Comparison of ENCODE assay signal across 21 cellular contexts in the genomic region with DNA sequence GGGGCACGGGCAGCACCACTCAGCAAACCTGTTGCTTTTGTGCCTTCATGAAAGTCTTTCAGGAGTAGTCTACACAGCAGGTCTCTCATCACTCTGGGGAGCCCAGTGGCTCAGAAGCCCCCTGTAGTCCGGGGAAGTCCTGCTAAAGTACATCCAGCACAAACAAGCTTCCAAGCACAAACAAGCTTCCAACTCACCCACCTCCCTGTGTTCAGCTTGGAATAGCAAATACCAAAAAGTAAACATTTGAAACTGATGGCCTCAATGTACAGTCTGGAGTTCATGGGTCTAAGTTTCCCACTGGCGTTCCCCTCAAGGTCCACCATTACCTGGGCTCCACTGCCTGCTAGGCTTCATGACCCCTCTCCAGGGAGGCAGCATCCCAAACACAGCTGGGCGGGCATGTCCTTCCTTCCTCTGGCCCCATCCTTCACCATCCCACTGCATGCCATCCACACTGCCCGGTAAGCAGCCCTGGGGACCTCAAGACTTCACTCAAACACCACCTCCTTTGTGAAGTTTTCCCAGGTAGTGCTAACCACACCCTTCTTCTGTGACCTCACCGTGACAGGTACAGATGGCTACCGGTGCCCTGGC.
DNase-seq lines count a peak whose midpoint lies in the region; ATAC-seq and TF ChIP-seq lines count a peak whose summit lies in the region.
"Had no signal": no experiment of that assay in that cellular context is flagged by ENCODE, and none has a peak within 500 bp of the region (broad histone marks: within the 10 kb centered on the region; RNA-seq: fewer than 3 reads in every experiment).

No MANE protein-coding gene starts in this region.

- no peaks in the 10 kb centered on the region for H3K27me3 Mint-ChIP-seq in WTC11 (ENCODE audit: low read depth)

- no peak for TF ChIP-seq POLR2A in testis (IDR thresholded peaks at IDR 0.05)

- H3K27me3 ChIP-seq in testis, result no peaks in the 10 kb centered on the region
- H3K27me3 ChIP-seq in MG63, result no peaks in the 10 kb centered on the region
- H3K27me3 ChIP-seq: BE2C had no signal

- CTCF ChIA-PET in WTC11 (lab: Charles Lee), result interaction anchor here (1.9 kb wide), 1 partner anchor 175 kb away, joined by 5 read pairs; no protein-coding TSS in a partner anchor

- POLR2A ChIA-PET in WTC11 (lab: Charles Lee), result interaction anchor here (0.7 kb wide), 1 partner anchor 84 kb away, joined by 3 read pairs; no protein-coding TSS in a partner anchor

- no peaks in the 10 kb centered on the region for H3K36me3 Mint-ChIP-seq in WTC11
- H3K36me3 Mint-ChIP-seq: CD4-positive, CD25-positive, alpha-beta regulatory T cell; CD8-positive, alpha-beta memory T cell had no signal

- TF ChIP-seq CTCF in WTC11 (IDR thresholded peaks at IDR 0.05) (no peak), testis (IDR thresholded peaks at IDR 0.05) (no peak)

- H3K4me1 Mint-ChIP-seq in WTC11, result peaks cover 5% of the 10 kb centered on the region
- H3K4me1 Mint-ChIP-seq: CD4-positive, CD25-positive, alpha-beta regulatory T cell; CD8-positive, alpha-beta memory T cell had no signal

- no peak overlapping the region for H3K27ac ChIP-seq in testis

- 92 to 93% methylated on average over 7 of the region's 7 CpGs for WGBS in testis, 2 donors

- no peak overlapping the region for H3K4me3 ChIP-seq in testis
- no peak overlapping the region for H3K4me3 ChIP-seq in MG63
- H3K4me3 ChIP-seq: GM12878, GM23338 had no signal

- H3K4me3 Mint-ChIP-seq in WTC11, result no peak overlapping the region
- H3K4me3 Mint-ChIP-seq: CD4-positive, CD25-positive, alpha-beta regulatory T cell; CD8-positive, alpha-beta memory T cell; GM23338; HFFc6 had no signal

- H3K27ac Mint-ChIP-seq in WTC11, result no peak overlapping the region
- H3K27ac Mint-ChIP-seq: CD4-positive, CD25-positive, alpha-beta regulatory T cell; GM23338; HFFc6 had no signal

- peaks cover 8% of the 10 kb centered on the region for H3K4me1 ChIP-seq in testis
- H3K4me1 ChIP-seq: BE2C had no signal

- no peak for DNase-seq in WTC11 (ENCODE audit: low spot score)
- peak; percentile 11 for DNase-seq in dedifferentiated amniotic fluid mesenchymal stem cell (ENCODE audit: extremely low spot score)
- DNase-seq in mesenteric fat pad (ENCODE audit: low spot score), result peak; percentile 74
- peak; percentile 12 for DNase-seq in testis
- DNase-seq in MG63, result no peak
- no peak for DNase-seq in NCI-H2081 (lab: John Stamatoyannopoulos, UW)
- DNase-seq: ACHN; BE2C; C1 segment of cervical spinal cord; CD4-positive, CD25-positive, alpha-beta regulatory T cell; CD8-positive, alpha-beta memory T cell; COR-L47; DMS 273 treated with DMSO at 0.1 percent for 48 hours; DMS53; DND-41; H7; HFFc6 had no signal

- no peaks in the 10 kb centered on the region for H3K9me3 Mint-ChIP-seq in WTC11
- H3K9me3 Mint-ChIP-seq: CD8-positive, alpha-beta memory T cell; GM23338; HFFc6 had no signal

- H3K36me3 ChIP-seq in testis (ENCODE audit: low read depth, missing control alignments) (no peaks in the 10 kb centered on the region), MG63 (no peaks in the 10 kb centered on the region)
- H3K36me3 ChIP-seq: BE2C had no signal

- intact Hi-C loops in testis (cut with DNase I; ENCODE audit: low total_unique reads), result no loop called here

- ATAC-seq in WTC11, result no peak
- ATAC-seq in HG03139 (IDR thresholded peaks at IDR 0.05; ENCODE audit: unreplicated experiment), result no peak
- ATAC-seq: GM23338, HCT116 had no signal

- no peaks in the 10 kb centered on the region for H3K9me3 ChIP-seq in testis
- no peaks in the 10 kb centered on the region for H3K9me3 ChIP-seq in MG63
- H3K9me3 ChIP-seq: BE2C had no signal

TF ChIP-seq in WTC11, 78 proteins besides CTCF, POLR2A, EP300 and RAD21:
- TF ChIP-seq GABPB1 (CRISPR knock-in tag; IDR thresholded peaks at IDR 0.05) (0 out of 2 replicates have a peak, but pooled peaks have one; percentile 34), ZBTB43 (CRISPR knock-in tag; IDR thresholded peaks at IDR 0.05) (no peak)
TF ChIP-seq in WTC11: peak in this region for 1.

Comparison
In these comparisons a context has a peak if more than half of its experiments do, and no peak if none do; other contexts are left out.
1. DNase-seq: peak in dedifferentiated amniotic fluid mesenchymal stem cell (single experiment), mesenteric fat pad (single experiment) and testis (single experiment); none in WTC11 (single experiment), MG63 (single experiment) and NCI-H2081 (0 of 2).